In the genomic region with DNA sequence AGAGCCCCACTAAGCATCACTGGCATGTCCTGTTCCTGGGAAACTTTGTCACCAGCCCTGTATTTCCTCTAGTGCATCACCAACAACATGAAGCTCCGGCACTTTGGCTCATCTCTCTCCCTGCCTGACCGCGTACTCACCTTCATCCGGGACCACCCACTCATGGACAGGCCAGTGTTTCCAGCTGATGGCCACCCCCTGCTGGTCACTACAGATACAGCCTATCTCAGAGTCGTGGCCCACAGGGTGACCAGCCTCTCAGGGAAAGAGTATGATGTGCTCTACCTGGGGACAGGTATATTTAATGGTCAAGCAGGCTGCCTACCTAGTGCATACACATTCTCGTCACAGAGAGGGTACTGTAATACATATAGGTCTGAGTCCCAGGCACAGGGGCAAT, we compare ENCODE assay signal across 24 cellular contexts. TPM values are rescaled to one million over a fixed set of nuclear protein-coding genes. Genes with fewer than 3 reads are reported as not detected.
DNase-seq lines count a peak whose midpoint lies in the region; ATAC-seq, FAIRE-seq and TF ChIP-seq lines count a peak whose summit lies in the region.
"Had no signal": no experiment of that assay in that cellular context is flagged by ENCODE, and none has a peak within 500 bp of the region (broad histone marks: within the 10 kb centered on the region; RNA-seq: fewer than 3 reads in every experiment).

No MANE protein-coding gene starts in this region.

- H3K9me3 ChIP-seq in HepG2 (ENCODE audit: low read length) (no peaks in the 10 kb centered on the region), right lobe of liver (no peaks in the 10 kb centered on the region)
- H3K9me3 ChIP-seq: gastrocnemius medialis, left lung, spleen, uterus had no signal

- no peaks in the 10 kb centered on the region for H3K4me1 ChIP-seq in HepG2 (ENCODE audit: insufficient read depth, low read length)
- H3K4me1 ChIP-seq in right lobe of liver: no peaks in the 10 kb centered on the region
- H3K4me1 ChIP-seq in foreskin keratinocyte: no peaks in the 10 kb centered on the region
- H3K4me1 ChIP-seq: gastrocnemius medialis, left lung, spleen, uterus had no signal

- no peak for FAIRE-seq in HepG2 (lab: Jason Lieb, UNC)
- FAIRE-seq in urothelium cell line (lab: Jason Lieb, UNC): no peak

- ATAC-seq in HepG2 (peak; percentile 79), right lobe of liver (no peak), foreskin keratinocyte (no peak), GM21717 (IDR thresholded peaks at IDR 0.05; ENCODE audit: unreplicated experiment) (no peak), HG03097 (IDR thresholded peaks at IDR 0.05; ENCODE audit: low FRiP score, unreplicated experiment) (no peak)
- ATAC-seq: gastrocnemius medialis, left lung, T-helper 17 cell had no signal

- WGBS in HepG2 (ENCODE audit: low lambda C conversion rate): 94% methylated on average over 6 of the region's 6 CpGs
- 17% methylated on average over 1 of the region's 6 CpGs for WGBS in right lobe of liver (ENCODE audit: insufficient coverage, low coverage, low lambda C conversion rate, missing lambda C conversion rate)

- no peaks in the 10 kb centered on the region for H3K79me2 ChIP-seq in HepG2 (ENCODE audit: insufficient read depth, low read length)

- no peak overlapping the region for H3K27ac ChIP-seq in HepG2 (ENCODE audit: extremely low read length, insufficient read depth, low read length)
- H3K27ac ChIP-seq in right lobe of liver: no peak overlapping the region
- H3K27ac ChIP-seq in brain microvascular endothelial cell: no peak overlapping the region
- no peak overlapping the region for H3K27ac ChIP-seq in foreskin keratinocyte
- H3K27ac ChIP-seq: gastrocnemius medialis, left lung, spleen, uterus had no signal

- H3K4me2 ChIP-seq in HepG2 (ENCODE audit: low read depth, low read length): no peak overlapping the region

- H3K4me3 ChIP-seq in HepG2 (replicated peaks in 1 of 3; ENCODE audit: insufficient read depth in 1 of 3, low read depth in 2 of 3, low read length in 3 of 3) (no peak overlapping the region), right lobe of liver (no peak overlapping the region), brain microvascular endothelial cell (ENCODE audit: low read depth, low read length) (no peak overlapping the region)
- H3K4me3 ChIP-seq: gastrocnemius medialis, left lung, spleen, uterus had no signal

- no peak for TF ChIP-seq RAD21 in HepG2 (CRISPR knock-in tag; IDR thresholded peaks at IDR 0.05)

- H3K27me3 ChIP-seq in HepG2 (ENCODE audit: control insufficient read depth in 1 of 2, insufficient read depth in 2 of 2, low read length in 2 of 2): no peaks in the 10 kb centered on the region
- no peaks in the 10 kb centered on the region for H3K27me3 ChIP-seq in right lobe of liver
- no peaks in the 10 kb centered on the region for H3K27me3 ChIP-seq in brain microvascular endothelial cell (replicated peaks)
- H3K27me3 ChIP-seq in foreskin keratinocyte: no peaks in the 10 kb centered on the region
- H3K27me3 ChIP-seq: gastrocnemius medialis, left lung, spleen, uterus had no signal

- POLR2A ChIA-PET in HepG2 (lab: Yijun Ruan, JAX): no interaction called here

- CTCF ChIA-PET in HepG2 (lab: Yijun Ruan, JAX; ENCODE audit: low intra/inter-chr PET ratio, low total read pairs): no interaction called here

- no peak for DNase-seq in HepG2 (ENCODE audit: low spot score)
- DNase-seq in right lobe of liver: no peak
- DNase-seq in brain microvascular endothelial cell: no peak
- DNase-seq in foreskin keratinocyte: no peak
- DNase-seq in stimulated activated CD4-positive, alpha-beta T cell treated with anti-CD3 and anti-CD28 coated beads, Interleukin-4, amount 100 ng/mL, for 1 hour: no peak
- DNase-seq in urothelium cell line (ENCODE audit: low spot score): no peak
- DNase-seq: activated B cell treated with CpG ODN at 0.5 μM for 24 hours; activated CD4-positive, alpha-beta memory T cell treated with anti-CD3 and anti-CD28 coated beads, Interleukin-2, amount 10 ng/mL, durations not matched to agents 7 days and 5 days; amygdala; CD4-positive, alpha-beta memory T cell; gastrocnemius medialis; left lung; NCI-H1436 treated with DMSO at 0.1 percent for 48 hours; NCI-H2171; NCI-H69; SHP77 treated with DMSO at 0.1 percent for 48 hours; spleen; stimulated activated CD8-positive, alpha-beta memory T cell treated with anti-CD3 and anti-CD28 coated beads, Interleukin-4, amount 100 ng/mL, for 48 hours; T-helper 17 cell; uterus had no signal

- H3K36me3 ChIP-seq in HepG2 (replicated peaks in 1 of 2; ENCODE audit: control insufficient read depth in 1 of 2, insufficient read depth in 2 of 2, low read length in 2 of 2) (peaks cover 2 to 4% of the 10 kb centered on the region in 2 experiments; a peak in 3 of 5 replicates), right lobe of liver (no peaks in the 10 kb centered on the region), brain microvascular endothelial cell (replicated peaks) (no peaks in the 10 kb centered on the region)
- H3K36me3 ChIP-seq: uterus had no signal

- BruUV-seq in HepG2 (replicated peaks; lab: Mats Ljungman, UMichigan): no TSS peak

- TF ChIP-seq CTCF in HepG2 (CRISPR knock-in tag; IDR thresholded peaks at IDR 0.05) (peak; percentile 52), right lobe of liver (IDR thresholded peaks at IDR 0.05) (no peak), brain microvascular endothelial cell (IDR thresholded peaks at IDR 0.05; ENCODE audit: low read depth, low read length, missing control alignments) (peak; percentile 48), foreskin keratinocyte (conservative IDR thresholded peaks at IDR 0.05) (peak; percentile 25)

- TF ChIP-seq POLR2A in HepG2 (IDR thresholded peaks at IDR 0.05; ENCODE audit: insufficient read depth in 1 of 2, low read depth in 2 of 2, low read length in 2 of 2) (no peak), right lobe of liver (IDR thresholded peaks at IDR 0.05) (no peak)

- TF ChIP-seq EP300 in HepG2 (IDR thresholded peaks at IDR 0.05; ENCODE audit: low read depth in 2 of 2, low read length in 2 of 2) (no peak), HepG2 (CRISPR knock-in tag; IDR thresholded peaks at IDR 0.05; ENCODE audit: borderline replicate concordance) (no peak)

- in situ Hi-C loops in HepG2 (cut with HindIII; ENCODE audit: extremely low pct_ligation_motif_present, low pct_unique_long_range_greater_than_20kb) (no loop called here), brain microvascular endothelial cell (cut with HindIII; ENCODE audit: low pct_ligation_motif_present, low sequenced_read_pairs) (loop anchor here (25.0 kb wide), 1 partner anchor 187 kb away; no protein-coding TSS in a partner anchor)

- intact Hi-C loops in HepG2 (cut with micrococcal nuclease; ENCODE audit: unreplicated experiment): no loop called here
- intact Hi-C loops in right lobe of liver (cut with DNase I): no loop called here

- H4K20me1 ChIP-seq in HepG2 (ENCODE audit: insufficient read depth, low read length): no peaks in the 10 kb centered on the region

- H2AFZ ChIP-seq in HepG2 (ENCODE audit: low read length): no peak overlapping the region

- no peak overlapping the region for H3K9ac ChIP-seq in HepG2 (ENCODE audit: insufficient read depth, low read depth, low read length)

RNA-seq across cellular contexts. Expression of gene SEMA4F, which starts 21.0 kb away (rescaled TPM):
- total RNA-seq in HepG2 (2016; rRNA removed; fragmentation: Illumina TruSeq; extraction: Trizol) (4.0 and 7.1 TPM in 2 replicates), right lobe of liver (1 to 10 TPM; 1.1 to 2.3 (median 1.6) TPM), foreskin keratinocyte (11.9 and 12.1 TPM in 2 replicates)
- 1.1 and 1.6 TPM in 2 replicates for total RNA-seq in HepG2 (2016; cell fraction: cytosol; rRNA removed; fragmentation: Illumina TruSeq; extraction: Trizol; ENCODE audit: low read depth)
- total RNA-seq in HepG2 (2016; cell fraction: insoluble cytoplasmic fraction; rRNA removed; fragmentation: Illumina TruSeq; extraction: Trizol): 3.3 and 6.9 TPM in 2 replicates
- 4.4 and 4.5 TPM in 2 replicates for total RNA-seq in HepG2 (2016; cell fraction: membrane; rRNA removed; fragmentation: Illumina TruSeq; extraction: Trizol)
- 7.5 and 9.3 TPM in 2 replicates for total RNA-seq in HepG2 (2016; cell fraction: nucleus; rRNA removed; fragmentation: Illumina TruSeq; extraction: Trizol)
- polyA plus RNA-seq in HepG2 (2011; rRNA removed) (10.3 and 10.6 TPM in 2 replicates), foreskin keratinocyte (8.0 and 8.4 TPM in 2 replicates)
- polyA plus RNA-seq in HepG2 (2011; cell fraction: cytosol; rRNA removed): 10.3 and 10.4 TPM in 2 replicates
- polyA plus RNA-seq in HepG2 (2011; cell fraction: nucleus; rRNA removed): 13.5 and 16.0 TPM in 2 replicates
- polyA plus RNA-seq in HepG2 (2012): 5.5 and 6.6 TPM in 2 replicates
- 1.4 and 1.5 TPM in 2 replicates for polyA plus RNA-seq in HepG2 (2016; cell fraction: cytosol; fragmentation: Illumina TruSeq; extraction: Trizol; ENCODE audit: low read depth)
- 3.4 and 4.1 TPM in 2 replicates for polyA plus RNA-seq in HepG2 (2016; cell fraction: insoluble cytoplasmic fraction; fragmentation: Illumina TruSeq; extraction: Trizol; ENCODE audit: low read depth)
- polyA plus RNA-seq in HepG2 (2016; cell fraction: membrane; fragmentation: Illumina TruSeq; extraction: Trizol; ENCODE audit: low read depth): 3.4 and 4.6 TPM in 2 replicates
- polyA plus RNA-seq in HepG2 (2016; cell fraction: nucleus; fragmentation: Illumina TruSeq; extraction: Trizol; ENCODE audit: insufficient read depth, low read depth): 10.3 and 10.9 TPM in 2 replicates
- polyA minus RNA-seq in HepG2 (2011; rRNA and poly(A)+ RNA removed; ENCODE audit: low replicate concordance): 4.0 and 21.9 TPM in 2 replicates
- 4.8 and 5.8 TPM in 2 replicates for polyA minus RNA-seq in HepG2 (2011; cell fraction: cytosol; rRNA and poly(A)+ RNA removed)
- polyA minus RNA-seq in HepG2 (2011; cell fraction: nucleus; rRNA and poly(A)+ RNA removed): 6.1 and 7.2 TPM in 2 replicates

RNA-seq across cellular contexts. Expression of gene M1AP, which starts 27.0 kb away (rescaled TPM):
- not detected in 2 replicates for total RNA-seq in HepG2 (2016; rRNA removed; fragmentation: Illumina TruSeq; extraction: Trizol)
- total RNA-seq in HepG2 (2016; cell fraction: cytosol; rRNA removed; fragmentation: Illumina TruSeq; extraction: Trizol; ENCODE audit: low read depth): not detected in 2 replicates
- not detected in 2 replicates for total RNA-seq in HepG2 (2016; cell fraction: insoluble cytoplasmic fraction; rRNA removed; fragmentation: Illumina TruSeq; extraction: Trizol)
- total RNA-seq in HepG2 (2016; cell fraction: membrane; rRNA removed; fragmentation: Illumina TruSeq; extraction: Trizol): not detected in 2 replicates
- not detected in 2 replicates for total RNA-seq in HepG2 (2016; cell fraction: nucleus; rRNA removed; fragmentation: Illumina TruSeq; extraction: Trizol)
- polyA plus RNA-seq in HepG2 (2011; rRNA removed): 0.16 TPM in 1 of 2 replicates, not detected in the other
- polyA plus RNA-seq in HepG2 (2011; cell fraction: cytosol; rRNA removed): not detected in 2 replicates
- polyA plus RNA-seq in HepG2 (2011; cell fraction: nucleus; rRNA removed): not detected in 2 replicates
- polyA plus RNA-seq in HepG2 (2012): not detected in 2 replicates
- polyA plus RNA-seq in HepG2 (2016; cell fraction: cytosol; fragmentation: Illumina TruSeq; extraction: Trizol; ENCODE audit: low read depth): not detected in 2 replicates
- polyA plus RNA-seq in HepG2 (2016; cell fraction: insoluble cytoplasmic fraction; fragmentation: Illumina TruSeq; extraction: Trizol; ENCODE audit: low read depth): not detected in 2 replicates
- polyA plus RNA-seq in HepG2 (2016; cell fraction: membrane; fragmentation: Illumina TruSeq; extraction: Trizol; ENCODE audit: low read depth): not detected in 2 replicates
- not detected in 2 replicates for polyA plus RNA-seq in HepG2 (2016; cell fraction: nucleus; fragmentation: Illumina TruSeq; extraction: Trizol; ENCODE audit: insufficient read depth, low read depth)
- not detected in 2 replicates for polyA minus RNA-seq in HepG2 (2011; rRNA and poly(A)+ RNA removed; ENCODE audit: low replicate concordance)
- polyA minus RNA-seq in HepG2 (2011; cell fraction: cytosol; rRNA and poly(A)+ RNA removed): not detected in 2 replicates
- polyA minus RNA-seq in HepG2 (2011; cell fraction: nucleus; rRNA and poly(A)+ RNA removed): not detected in 2 replicates
- total RNA-seq in right lobe of liver: not detected
- 2.7 and 3.2 TPM in 2 replicates for total RNA-seq in foreskin keratinocyte
- polyA plus RNA-seq in foreskin keratinocyte: 1.2 and 2.1 TPM in 2 replicates
- total RNA-seq: activated B cell treated with CpG ODN at 0.5 μM for 24 hours; activated CD4-positive, alpha-beta memory T cell treated with anti-CD3 and anti-CD28 coated beads, Interleukin-2, amount 10 ng/mL, durations not matched to agents 7 days and 5 days; CD4-positive, alpha-beta memory T cell; M059J; OCI-LY7 had no signal

Comparison
In these comparisons a context has a peak if more than half of its experiments do, and no peak if none do; other contexts are left out.
1. CTCF ChIP-seq: peak in HepG2 (single experiment), brain microvascular endothelial cell (single experiment) and foreskin keratinocyte (single experiment); none in right lobe of liver (0 of 4).